Comparison of ENCODE assay signal across 12 cellular contexts in genomic region chr19:22010437-22011143, GRCh38. TPM values are rescaled to one million over a fixed set of nuclear protein-coding genes. Genes with fewer than 3 reads are reported as not detected.
DNase-seq lines count a peak whose midpoint lies in the region; ATAC-seq and TF ChIP-seq lines count a peak whose summit lies in the region.
"Not testable (repeated sequence)": the region's sequence is repeated elsewhere in the genome, so short reads cannot be mapped to it uniquely, and the experiment has no call there.
"Had no signal": no experiment of that assay in that cellular context is flagged by ENCODE, and none has a peak within 500 bp of the region (broad histone marks: within the 10 kb centered on the region; RNA-seq: fewer than 3 reads in every experiment).

ZNF208 (minus strand) TSS chr19:22010943; CDS start chr19:22010794, 149 bp downstream.

- TF ChIP-seq RAD21 in SK-N-SH (IDR thresholded peaks at IDR 0.05; ENCODE audit: low read length): not testable (repeated sequence)

- not testable (repeated sequence) for H3K4me1 ChIP-seq in SK-N-SH (ENCODE audit: control insufficient read depth in 1 of 2, insufficient read depth in 2 of 2, low read depth in 1 of 2, low read length in 1 of 2); naive thymus-derived CD4-positive, alpha-beta T cell (ENCODE audit: control insufficient read depth in 2 of 2, insufficient read depth in 2 of 2, low read length in 2 of 2); testis

- H3K9me3 ChIP-seq in SK-N-SH; naive thymus-derived CD4-positive, alpha-beta T cell (ENCODE audit: control insufficient read depth in 2 of 3, low read length in 3 of 3); testis: not testable (repeated sequence)

- peak; percentile 99 for ATAC-seq in left ventricle myocardium superior
- ATAC-seq in naive thymus-derived CD4-positive, alpha-beta T cell: peak; percentile 89

- CTCF ChIA-PET in SK-N-SH (lab: Yijun Ruan, JAX); naive thymus-derived CD4-positive, alpha-beta T cell (lab: Charles Lee): not testable (repeated sequence)

- TF ChIP-seq EP300 in SK-N-SH (IDR thresholded peaks at IDR 0.05; ENCODE audit: borderline replicate concordance in 1 of 2, low read depth in 1 of 2, low read length in 1 of 2): not testable (repeated sequence)

- not testable (repeated sequence) for H3K9me2 ChIP-seq in SK-N-SH

- not testable (repeated sequence) for H3K9ac ChIP-seq in SK-N-SH

- intact Hi-C loops in left ventricle myocardium superior (cut with micrococcal nuclease); naive thymus-derived CD4-positive, alpha-beta T cell (cut with micrococcal nuclease); testis (cut with DNase I; ENCODE audit: low total_unique reads): not testable (repeated sequence)

- POLR2A ChIA-PET in SK-N-SH (lab: Yijun Ruan, JAX); naive thymus-derived CD4-positive, alpha-beta T cell (lab: Charles Lee): not testable (repeated sequence)

- TF ChIP-seq POLR2A in testis (IDR thresholded peaks at IDR 0.05): not testable (repeated sequence)

- not testable (repeated sequence) for H2AFZ ChIP-seq in SK-N-SH (ENCODE audit: low read depth)

- WGBS in SK-N-SH (ENCODE audit: low lambda C conversion rate): 9% methylated on average over 19 of the region's 29 CpGs
- WGBS in testis, 2 donors: 3% methylated on average over 17 to 27 of the region's 29 CpGs

- not testable (repeated sequence) for TF ChIP-seq CTCF in SK-N-SH (IDR thresholded peaks at IDR 0.05); testis (IDR thresholded peaks at IDR 0.05)

- not testable (repeated sequence) for H3K27me3 ChIP-seq in SK-N-SH (ENCODE audit: insufficient read depth); naive thymus-derived CD4-positive, alpha-beta T cell (ENCODE audit: control insufficient read depth in 2 of 2, insufficient read depth in 2 of 2, low read length in 2 of 2); testis

- not testable (repeated sequence) for H3K36me3 ChIP-seq in SK-N-SH (replicated peaks in 1 of 2; ENCODE audit: control insufficient read depth in 1 of 2, insufficient read depth in 2 of 2, low read length in 1 of 2); naive thymus-derived CD4-positive, alpha-beta T cell (ENCODE audit: control insufficient read depth in 2 of 3, insufficient read depth in 3 of 3, low read length in 3 of 3); testis (ENCODE audit: low read depth, missing control alignments)

- H3K36me3 Mint-ChIP-seq in naive thymus-derived CD4-positive, alpha-beta T cell: not testable (repeated sequence)

- H3K27me3 Mint-ChIP-seq in naive thymus-derived CD4-positive, alpha-beta T cell: peaks cover 0 to 13% (median 0%) of the 10 kb centered on the region in 5 donors

- H3K27ac ChIP-seq in SK-N-SH (ENCODE audit: low read depth in 2 of 2, low read length in 1 of 2); naive thymus-derived CD4-positive, alpha-beta T cell (ENCODE audit: low read depth, low read length): not testable (repeated sequence)
- H3K27ac ChIP-seq in testis: peak within 1 kb of the TSS; percentile 71 to 81

- DNase-seq in DMS 273 (lab: John Stamatoyannopoulos, UW; ENCODE audit: unreplicated experiment) (peak; percentile 28), SK-N-SH (peak; percentile 2), left ventricle myocardium superior (peak; percentile 78), testis (peak; percentile 95)
- peak; percentile 20 for DNase-seq in activated T-cell treated with anti-CD3 and anti-CD28 coated beads, Interleukin-2, amount 50 U/mL, for 1 hour
- peak; percentile 34 for DNase-seq in central memory CD4-positive, alpha-beta T cell
- DNase-seq in naive thymus-derived CD4-positive, alpha-beta T cell: peak in 3 of 9 donors; percentile 4 to 11 (median 7)
- DNase-seq in stimulated activated CD4-positive, alpha-beta T cell treated with anti-CD3 and anti-CD28 coated beads, Interleukin-12 subunit alpha, Interleukin-12 subunit beta, amount 100 ng/mL, for 4 hours: peak; percentile 7

- not testable (repeated sequence) for H3K79me2 ChIP-seq in SK-N-SH (ENCODE audit: insufficient read depth)

- H3F3A ChIP-seq in SK-N-SH (replicated peaks; ENCODE audit: insufficient read depth): not testable (repeated sequence)

- H4K20me1 ChIP-seq in SK-N-SH (ENCODE audit: insufficient read depth): not testable (repeated sequence)

- H3K4me1 Mint-ChIP-seq in naive thymus-derived CD4-positive, alpha-beta T cell: peaks cover 0 to 11% (median 4%) of the 10 kb centered on the region in 7 donors

- H3K4me3 Mint-ChIP-seq in naive thymus-derived CD4-positive, alpha-beta T cell: peak within 1 kb of the TSS in 9 of 10 donors; percentile 28 to 73 (median 64)

- H3K9me3 Mint-ChIP-seq in naive thymus-derived CD4-positive, alpha-beta T cell: peaks cover 3 to 89% (median 26%) of the 10 kb centered on the region in 11 donors

- not testable (repeated sequence) for H3K4me3 ChIP-seq in SK-N-SH (ENCODE audit: low read depth in 2 of 2, low read length in 1 of 2); naive thymus-derived CD4-positive, alpha-beta T cell (ENCODE audit: low read length)
- peak within 1 kb of the TSS; percentile 54 to 66 for H3K4me3 ChIP-seq in testis

- H3K4me2 ChIP-seq in SK-N-SH: not testable (repeated sequence)

- peak within 1 kb of the TSS in 1 of 9 donors; percentile 56 for H3K27ac Mint-ChIP-seq in naive thymus-derived CD4-positive, alpha-beta T cell

RNA-seq across cellular contexts. Expression of gene ZNF208, which starts in this region (rescaled TPM):
- polyA plus RNA-seq in SK-N-SH (2012; rRNA removed): not detected in 2 replicates
- polyA plus RNA-seq in SK-N-SH (2012; cell fraction: cytosol; rRNA removed): 0.01 and 0.04 TPM in 2 replicates
- polyA plus RNA-seq in SK-N-SH (2012; cell fraction: nucleus; rRNA removed): 0.05 and 0.07 TPM in 2 replicates
- total RNA-seq in left ventricle myocardium superior: 25.5 TPM
- total RNA-seq in naive thymus-derived CD4-positive, alpha-beta T cell: 1 to 10 TPM in 4 of 5 experiments, not detected in 1; 2.6 to 8.6 (median 3.5) TPM
- under 1 TPM in 1 of 2 donors, not detected in 1; 0.08 TPM for polyA plus RNA-seq in naive thymus-derived CD4-positive, alpha-beta T cell
- 10 to 100 TPM; 27.6 to 48.2 TPM for total RNA-seq in testis
- 11.8 TPM for polyA plus RNA-seq in testis (ENCODE audit: insufficient read depth, low read depth, low replicate concordance)
- total RNA-seq: HepG2, PC-9, smooth muscle cell had no signal
- polyA plus RNA-seq: AG04450, HepG2, smooth muscle cell had no signal

Comparison
In these comparisons a context has a peak if more than half of its experiments do, and no peak if none do; other contexts are left out.
1. RNA of gene ZNF208 (polyA plus RNA-seq): 11.8 TPM in testis (single experiment); 0.08 TPM in naive thymus-derived CD4-positive, alpha-beta T cell and 0.01 to 0.07 TPM in SK-N-SH; every median in the first group is over 10 times any median in the second.
2. Peak in DNase-seq in SK-N-SH; RNA of the gene not detected or under 1 TPM.